In genomic region chr5:78720997-78721396, GRCh38 we compare ENCODE assay signal across 18 cellular contexts.
DNase-seq lines count a peak whose midpoint lies in the region; ATAC-seq, FAIRE-seq and TF ChIP-seq lines count a peak whose summit lies in the region.
"Had no signal": no experiment of that assay in that cellular context is flagged by ENCODE, and none has a peak within 500 bp of the region (broad histone marks: within the 10 kb centered on the region; RNA-seq: fewer than 3 reads in every experiment).

No MANE protein-coding gene starts in this region.

- H3K4me3 Mint-ChIP-seq in MCF 10A (ENCODE audit: unreplicated experiment) = no peak overlapping the region
- no peak overlapping the region for H3K4me3 Mint-ChIP-seq in activated naive CD4-positive, alpha-beta T cell treated with anti-CD3 and anti-CD28 coated beads, Interleukin-2, amount 10 ng/mL, durations not matched to agents 7 days and 5 days
- H3K4me3 Mint-ChIP-seq: activated naive CD4-positive, alpha-beta T cell treated with anti-CD3 and anti-CD28 coated beads, Interleukin-2, amount 50 U/mL, for 24 hours had no signal

- H3K27me3 ChIP-seq in mammary epithelial cell (ENCODE audit: insufficient read depth, low read length) (no peaks in the 10 kb centered on the region), bronchial epithelial cell (ENCODE audit: control insufficient read depth, insufficient read depth, low read length) (no peaks in the 10 kb centered on the region), mucosa of stomach (ENCODE audit: control insufficient read depth, insufficient read depth, low read length) (no peaks in the 10 kb centered on the region), left ventricle myocardium inferior (ENCODE audit: low read depth) (no peaks in the 10 kb centered on the region)
- H3K27me3 ChIP-seq: brain microvascular endothelial cell, SJCRH30 had no signal

- peak; percentile 24 for DNase-seq in mammary epithelial cell
- no peak for DNase-seq in MCF 10A (ENCODE audit: unreplicated experiment)
- peak; percentile 29 for DNase-seq in bronchial epithelial cell (ENCODE audit: low read depth)
- DNase-seq in GM03348 (ENCODE audit: low spot score) = no peak
- DNase-seq in activated naive CD4-positive, alpha-beta T cell treated with anti-CD3 and anti-CD28 coated beads, Interleukin-2, amount 10 ng/mL, durations not matched to agents 7 days and 5 days = no peak
- DNase-seq in left ventricle myocardium inferior = no peak
- DNase-seq: activated CD4-positive, alpha-beta T cell treated with anti-CD3 and anti-CD28 coated beads for 48 hours; brain microvascular endothelial cell; MM.1S; right cardiac atrium; stimulated activated CD4-positive, alpha-beta T cell treated with anti-CD3 and anti-CD28 coated beads, Interleukin-2, amount 100 ng/mL, for 48 hours; stimulated activated CD8-positive, alpha-beta memory T cell treated with anti-CD3 and anti-CD28 coated beads, Interleukin-4, amount 100 ng/mL, for 48 hours had no signal

- BruUV-seq in mammary epithelial cell (replicated peaks; lab: Mats Ljungman, UMichigan) (no TSS peak), MCF 10A (replicated peaks; lab: Mats Ljungman, UMichigan) (no TSS peak)

- H3K27ac ChIP-seq in mammary epithelial cell (ENCODE audit: insufficient read depth, low read depth, low read length) (no peak overlapping the region), left ventricle myocardium inferior (replicated peaks) (no peak overlapping the region)
- H3K27ac ChIP-seq: brain microvascular endothelial cell, SJCRH30 had no signal

- FAIRE-seq in bronchial epithelial cell (lab: Jason Lieb, UNC) = no peak
- FAIRE-seq: G401.6 had no signal

- H3K9ac ChIP-seq in mammary epithelial cell (ENCODE audit: insufficient read depth, low read length) = no peak overlapping the region
- peak overlapping the region; percentile 60 for H3K9ac ChIP-seq in mucosa of stomach (ENCODE audit: low read length)

- H3K9me3 ChIP-seq in mammary epithelial cell (replicated peaks; ENCODE audit: insufficient read depth, low read length) (no peaks in the 10 kb centered on the region), mucosa of stomach (ENCODE audit: control insufficient read depth, low read length) (no peaks in the 10 kb centered on the region), left ventricle myocardium inferior (replicated peaks) (no peaks in the 10 kb centered on the region)
- H3K9me3 ChIP-seq: SJCRH30 had no signal

- no peak overlapping the region for H3K4me3 ChIP-seq in mammary epithelial cell (replicated peaks in 1 of 3; ENCODE audit: insufficient read depth in 1 of 3, low read depth in 2 of 3, low read length in 3 of 3)
- H3K4me3 ChIP-seq in bronchial epithelial cell (ENCODE audit: low read depth, low read length) = no peak overlapping the region
- no peak overlapping the region for H3K4me3 ChIP-seq in mucosa of stomach (ENCODE audit: low read length)
- no peak overlapping the region for H3K4me3 ChIP-seq in left ventricle myocardium inferior
- H3K4me3 ChIP-seq: SJCRH30 had no signal

- H3K4me1 Mint-ChIP-seq in MCF 10A (ENCODE audit: insufficient read depth, unreplicated experiment) = peaks cover 6% of the 10 kb centered on the region
- H3K4me1 Mint-ChIP-seq in activated naive CD4-positive, alpha-beta T cell treated with anti-CD3 and anti-CD28 coated beads, Interleukin-2, amount 10 ng/mL, durations not matched to agents 7 days and 5 days = no peaks in the 10 kb centered on the region
- H3K4me1 Mint-ChIP-seq: activated naive CD4-positive, alpha-beta T cell treated with anti-CD3 and anti-CD28 coated beads, Interleukin-2, amount 50 U/mL, for 24 hours had no signal

- peak overlapping the region; percentile 83 for H2AFZ ChIP-seq in mammary epithelial cell (ENCODE audit: low read depth, low read length)

- no peak overlapping the region for H3K4me2 ChIP-seq in mammary epithelial cell (ENCODE audit: insufficient read depth, low read depth, low read length)

- 76% methylated on average over 5 of the region's 5 CpGs for WGBS in mammary epithelial cell (ENCODE audit: low coverage, missing lambda C conversion rate)

- H3K27me3 Mint-ChIP-seq in MCF 10A (ENCODE audit: insufficient read depth, unreplicated experiment) = no peaks in the 10 kb centered on the region
- peaks cover 8% of the 10 kb centered on the region for H3K27me3 Mint-ChIP-seq in activated naive CD4-positive, alpha-beta T cell treated with anti-CD3 and anti-CD28 coated beads, Interleukin-2, amount 10 ng/mL, durations not matched to agents 7 days and 5 days

- POLR2A ChIA-PET in MCF 10A (lab: Yijun Ruan, JAX) = interaction anchor here (0.7 kb wide), 1 partner anchor 46 kb away, joined by 3 read pairs; no protein-coding TSS in a partner anchor

- H3K79me2 ChIP-seq in mammary epithelial cell (ENCODE audit: insufficient read depth, low read length) = no peaks in the 10 kb centered on the region

- H3K4me1 ChIP-seq in mammary epithelial cell (ENCODE audit: insufficient read depth, low read length) = no peaks in the 10 kb centered on the region
- H3K4me1 ChIP-seq in mucosa of stomach (ENCODE audit: control insufficient read depth, insufficient read depth, low read length) = peaks cover 19% of the 10 kb centered on the region
- H3K4me1 ChIP-seq in left ventricle myocardium inferior = peaks cover 5% of the 10 kb centered on the region

- no peak for ATAC-seq in HG03565 (IDR thresholded peaks at IDR 0.05; ENCODE audit: unreplicated experiment)
- ATAC-seq: HCT116 had no signal

- H3K27ac Mint-ChIP-seq in MCF 10A (ENCODE audit: low read depth, unreplicated experiment) = no peak overlapping the region
- H3K27ac Mint-ChIP-seq in activated naive CD4-positive, alpha-beta T cell treated with anti-CD3 and anti-CD28 coated beads, Interleukin-2, amount 10 ng/mL, durations not matched to agents 7 days and 5 days = no peak overlapping the region
- H3K27ac Mint-ChIP-seq: activated naive CD4-positive, alpha-beta T cell treated with anti-CD3 and anti-CD28 coated beads, Interleukin-2, amount 50 U/mL, for 24 hours had no signal

- H3K36me3 Mint-ChIP-seq in MCF 10A (ENCODE audit: insufficient read depth, unreplicated experiment) = no peaks in the 10 kb centered on the region
- no peaks in the 10 kb centered on the region for H3K36me3 Mint-ChIP-seq in activated naive CD4-positive, alpha-beta T cell treated with anti-CD3 and anti-CD28 coated beads, Interleukin-2, amount 10 ng/mL, durations not matched to agents 7 days and 5 days
- H3K36me3 Mint-ChIP-seq: activated naive CD4-positive, alpha-beta T cell treated with anti-CD3 and anti-CD28 coated beads, Interleukin-2, amount 50 U/mL, for 24 hours had no signal

- in situ Hi-C loops in mammary epithelial cell (cut with MboI; ENCODE audit: low sequenced_read_pairs in 2 of 2) = no loop called here

- no peaks in the 10 kb centered on the region for H4K20me1 ChIP-seq in mammary epithelial cell (ENCODE audit: insufficient read depth, low read length)

- TF ChIP-seq CTCF in mammary epithelial cell (conservative IDR thresholded peaks at IDR 0.05 in 1 of 2, IDR thresholded peaks at IDR 0.05 in 1 of 2; ENCODE audit: extremely low read depth in 1 of 2, insufficient read depth in 1 of 2, low read depth in 1 of 2, low read length in 2 of 2) = no peak
- TF ChIP-seq CTCF in MCF 10A (IDR thresholded peaks at IDR 0.05; ENCODE audit: unreplicated experiment) = no peak
- no peak for TF ChIP-seq CTCF in bronchial epithelial cell (IDR thresholded peaks at IDR 0.05; ENCODE audit: insufficient read depth, low read length, severe bottlenecking)
- TF ChIP-seq CTCF in left ventricle myocardium inferior (IDR thresholded peaks at IDR 0.05; ENCODE audit: borderline replicate concordance) = no peak

- CTCF ChIA-PET in mammary epithelial cell (lab: Charles Lee; ENCODE audit: low non-redundant PET) (no interaction called here), MCF 10A (lab: Yijun Ruan, JAX) (interaction anchor here (0.7 kb wide), 1 partner anchor 245 kb away, joined by 7 read pairs; no protein-coding TSS in a partner anchor)
- CTCF ChIA-PET in activated naive CD4-positive, alpha-beta T cell treated with anti-CD3 and anti-CD28 coated beads, Interleukin-2, amount 10 ng/mL, durations not matched to agents 7 days and 5 days (lab: Charles Lee) = interaction anchor here (0.6 kb wide), 1 partner anchor 57 kb away, joined by 3 read pairs; no protein-coding TSS in a partner anchor

- H3K9me3 Mint-ChIP-seq in MCF 10A (ENCODE audit: unreplicated experiment) = no peaks in the 10 kb centered on the region
- H3K9me3 Mint-ChIP-seq in activated naive CD4-positive, alpha-beta T cell treated with anti-CD3 and anti-CD28 coated beads, Interleukin-2, amount 10 ng/mL, durations not matched to agents 7 days and 5 days = no peaks in the 10 kb centered on the region
- H3K9me3 Mint-ChIP-seq: activated naive CD4-positive, alpha-beta T cell treated with anti-CD3 and anti-CD28 coated beads, Interleukin-2, amount 50 U/mL, for 24 hours had no signal

- intact Hi-C loops in mammary epithelial cell (cut with micrococcal nuclease) = no loop called here
- intact Hi-C loops in MCF 10A (cut with micrococcal nuclease) = no loop called here
- intact Hi-C loops in left ventricle myocardium inferior (cut with micrococcal nuclease) = no loop called here

- dilution Hi-C loops in mammary epithelial cell (cut with HindIII; ENCODE audit: low sequenced_read_pairs) = no loop called here

- H3K36me3 ChIP-seq in mammary epithelial cell (ENCODE audit: insufficient read depth, low read length) (no peaks in the 10 kb centered on the region), bronchial epithelial cell (ENCODE audit: control insufficient read depth, insufficient read depth, low read length) (no peaks in the 10 kb centered on the region), mucosa of stomach (ENCODE audit: control insufficient read depth, insufficient read depth, low read length) (no peaks in the 10 kb centered on the region), left ventricle myocardium inferior (no peaks in the 10 kb centered on the region)
- H3K36me3 ChIP-seq: brain microvascular endothelial cell, SJCRH30 had no signal

Comparison
In these comparisons a context has a peak if more than half of its experiments do, and no peak if none do; other contexts are left out.
1. DNase-seq: peak in mammary epithelial cell (single experiment) and bronchial epithelial cell (single experiment); none in MCF 10A (single experiment), GM03348 (single experiment), activated naive CD4-positive, alpha-beta T cell treated with anti-CD3 and anti-CD28 coated beads, Interleukin-2, amount 10 ng/mL, durations not matched to agents 7 days and 5 days (single experiment) and left ventricle myocardium inferior (single experiment).